ENCODE assay signal across 8 cellular contexts in genomic region chr1:15684042-15684461, GRCh38. TPM values are rescaled to one million over a fixed set of nuclear protein-coding genes. Genes with fewer than 3 reads are reported as not detected.
A peak's percentile ranks its signal among the peaks of the same experiment; 100 is the strongest.
DNase-seq lines count a peak whose midpoint lies in the region; TF ChIP-seq lines count a peak whose summit lies in the region.

A gene with protein sequence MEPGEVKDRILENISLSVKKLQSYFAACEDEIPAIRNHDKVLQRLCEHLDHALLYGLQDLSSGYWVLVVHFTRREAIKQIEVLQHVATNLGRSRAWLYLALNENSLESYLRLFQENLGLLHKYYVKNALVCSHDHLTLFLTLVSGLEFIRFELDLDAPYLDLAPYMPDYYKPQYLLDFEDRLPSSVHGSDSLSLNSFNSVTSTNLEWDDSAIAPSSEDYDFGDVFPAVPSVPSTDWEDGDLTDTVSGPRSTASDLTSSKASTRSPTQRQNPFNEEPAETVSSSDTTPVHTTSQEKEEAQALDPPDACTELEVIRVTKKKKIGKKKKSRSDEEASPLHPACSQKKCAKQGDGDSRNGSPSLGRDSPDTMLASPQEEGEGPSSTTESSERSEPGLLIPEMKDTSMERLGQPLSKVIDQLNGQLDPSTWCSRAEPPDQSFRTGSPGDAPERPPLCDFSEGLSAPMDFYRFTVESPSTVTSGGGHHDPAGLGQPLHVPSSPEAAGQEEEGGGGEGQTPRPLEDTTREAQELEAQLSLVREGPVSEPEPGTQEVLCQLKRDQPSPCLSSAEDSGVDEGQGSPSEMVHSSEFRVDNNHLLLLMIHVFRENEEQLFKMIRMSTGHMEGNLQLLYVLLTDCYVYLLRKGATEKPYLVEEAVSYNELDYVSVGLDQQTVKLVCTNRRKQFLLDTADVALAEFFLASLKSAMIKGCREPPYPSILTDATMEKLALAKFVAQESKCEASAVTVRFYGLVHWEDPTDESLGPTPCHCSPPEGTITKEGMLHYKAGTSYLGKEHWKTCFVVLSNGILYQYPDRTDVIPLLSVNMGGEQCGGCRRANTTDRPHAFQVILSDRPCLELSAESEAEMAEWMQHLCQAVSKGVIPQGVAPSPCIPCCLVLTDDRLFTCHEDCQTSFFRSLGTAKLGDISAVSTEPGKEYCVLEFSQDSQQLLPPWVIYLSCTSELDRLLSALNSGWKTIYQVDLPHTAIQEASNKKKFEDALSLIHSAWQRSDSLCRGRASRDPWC (plus strand): TSS chr1:15684320. CDS start chr1:15684559, 239 bp downstream.

- peaks cover 3 to 12% (median 8%) of the 10 kb centered on the region in 4 donors for H3K4me1 ChIP-seq in liver (ENCODE audit: control insufficient read depth in 4 of 4, insufficient read depth in 4 of 4, low read length in 3 of 4)

- under 1% methylated on average over 52 of the region's 52 CpGs for whole genome bisulfite sequencing in liver

- DNase-seq in NCI-H82 (lab: John Stamatoyannopoulos, UW), result peak; percentile 62
- DNase-seq in NCI-H82 treated with DMSO at 0.1 percent for 48 hours (lab: John Stamatoyannopoulos, UW; ENCODE audit: unreplicated experiment), result no peak
- DNase-seq in Jurkat, Clone E6-1 (ENCODE audit: low read depth, low spot score), result no peak
- peak; percentile 59 for DNase-seq in activated CD4-positive, CD25-positive, alpha-beta regulatory T cell treated with anti-CD3 and anti-CD28 coated beads, Interleukin-2, amount 50 U/mL, for 72 hours
- no peak for DNase-seq in coronary artery (ENCODE audit: low spot score)
- peak; percentile 25 for DNase-seq in stimulated activated CD8-positive, alpha-beta memory T cell treated with anti-CD3 and anti-CD28 coated beads, Interleukin-12 subunit alpha, Interleukin-12 subunit beta, amount 100 ng/mL, for 4 hours (ENCODE audit: low read depth)
- DNase-seq in DMS114 treated with DMSO at 0.1 percent for 48 hours (lab: John Stamatoyannopoulos, UW; ENCODE audit: unreplicated experiment), result no peak

- H3K9me3 ChIP-seq in liver (ENCODE audit: control insufficient read depth in 4 of 4, low read length in 3 of 4), result no peaks in the 10 kb centered on the region

- peak within 1 kb of the TSS; percentile 73 for H3K4me3 ChIP-seq in Jurkat, Clone E6-1 (ENCODE audit: low read length)
- H3K4me3 ChIP-seq in coronary artery, result peak within 1 kb of the TSS; percentile 91
- H3K4me3 ChIP-seq in liver (ENCODE audit: low read depth in 1 of 3, low read length in 3 of 3), result peak within 1 kb of the TSS; percentile 71 to 97 (median 74)

- TF ChIP-seq CTCF in coronary artery (IDR thresholded peaks at IDR 0.05), result no peak
- no peak for TF ChIP-seq CTCF in liver (IDR thresholded peaks at IDR 0.05; ENCODE audit: low read depth, low read length, missing input control)

- no peaks in the 10 kb centered on the region for H3K27me3 ChIP-seq in liver (ENCODE audit: control insufficient read depth in 4 of 4, insufficient read depth in 4 of 4, low read length in 3 of 4)

- peak within 1 kb of the TSS; percentile 94 to 99 for H3K27ac ChIP-seq in coronary artery
- H3K27ac ChIP-seq in liver (ENCODE audit: low read depth in 1 of 2, low read length in 2 of 2), result peak within 1 kb of the TSS; percentile 82 to 83

- H3K36me3 ChIP-seq in liver (ENCODE audit: control insufficient read depth in 4 of 4, insufficient read depth in 3 of 4, low read depth in 1 of 4, low read length in 3 of 4), result no peaks in the 10 kb centered on the region

- peak within 1 kb of the TSS; percentile 80 to 91 for H3K9ac ChIP-seq in liver (ENCODE audit: low read depth in 1 of 2, low read length in 2 of 2)

- TF ChIP-seq RAD21 in liver (IDR thresholded peaks at IDR 0.05), result no peak

TF ChIP-seq in liver, 16 proteins besides CTCF, POLR2A, EP300 and RAD21:
- TF ChIP-seq HNF4G (IDR thresholded peaks at IDR 0.05) (no peak), FOXA1 (IDR thresholded peaks at IDR 0.05) (no peak), GABPA (IDR thresholded peaks at IDR 0.05 in 1 of 2, conservative IDR thresholded peaks at IDR 0.05 in 1 of 2) (no peak), TAF1 (conservative IDR thresholded peaks at IDR 0.05) (no peak), SP1 (IDR thresholded peaks at IDR 0.05) (no peak)
- TF ChIP-seq, protein P1, sequence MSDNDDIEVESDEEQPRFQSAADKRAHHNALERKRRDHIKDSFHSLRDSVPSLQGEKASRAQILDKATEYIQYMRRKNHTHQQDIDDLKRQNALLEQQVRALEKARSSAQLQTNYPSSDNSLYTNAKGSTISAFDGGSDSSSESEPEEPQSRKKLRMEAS (IDR thresholded peaks at IDR 0.05), result no peak
- TF ChIP-seq, protein P2, sequence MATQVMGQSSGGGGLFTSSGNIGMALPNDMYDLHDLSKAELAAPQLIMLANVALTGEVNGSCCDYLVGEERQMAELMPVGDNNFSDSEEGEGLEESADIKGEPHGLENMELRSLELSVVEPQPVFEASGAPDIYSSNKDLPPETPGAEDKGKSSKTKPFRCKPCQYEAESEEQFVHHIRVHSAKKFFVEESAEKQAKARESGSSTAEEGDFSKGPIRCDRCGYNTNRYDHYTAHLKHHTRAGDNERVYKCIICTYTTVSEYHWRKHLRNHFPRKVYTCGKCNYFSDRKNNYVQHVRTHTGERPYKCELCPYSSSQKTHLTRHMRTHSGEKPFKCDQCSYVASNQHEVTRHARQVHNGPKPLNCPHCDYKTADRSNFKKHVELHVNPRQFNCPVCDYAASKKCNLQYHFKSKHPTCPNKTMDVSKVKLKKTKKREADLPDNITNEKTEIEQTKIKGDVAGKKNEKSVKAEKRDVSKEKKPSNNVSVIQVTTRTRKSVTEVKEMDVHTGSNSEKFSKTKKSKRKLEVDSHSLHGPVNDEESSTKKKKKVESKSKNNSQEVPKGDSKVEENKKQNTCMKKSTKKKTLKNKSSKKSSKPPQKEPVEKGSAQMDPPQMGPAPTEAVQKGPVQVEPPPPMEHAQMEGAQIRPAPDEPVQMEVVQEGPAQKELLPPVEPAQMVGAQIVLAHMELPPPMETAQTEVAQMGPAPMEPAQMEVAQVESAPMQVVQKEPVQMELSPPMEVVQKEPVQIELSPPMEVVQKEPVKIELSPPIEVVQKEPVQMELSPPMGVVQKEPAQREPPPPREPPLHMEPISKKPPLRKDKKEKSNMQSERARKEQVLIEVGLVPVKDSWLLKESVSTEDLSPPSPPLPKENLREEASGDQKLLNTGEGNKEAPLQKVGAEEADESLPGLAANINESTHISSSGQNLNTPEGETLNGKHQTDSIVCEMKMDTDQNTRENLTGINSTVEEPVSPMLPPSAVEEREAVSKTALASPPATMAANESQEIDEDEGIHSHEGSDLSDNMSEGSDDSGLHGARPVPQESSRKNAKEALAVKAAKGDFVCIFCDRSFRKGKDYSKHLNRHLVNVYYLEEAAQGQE (IDR thresholded peaks at IDR 0.05), result no peak
- TF ChIP-seq, protein P3, sequence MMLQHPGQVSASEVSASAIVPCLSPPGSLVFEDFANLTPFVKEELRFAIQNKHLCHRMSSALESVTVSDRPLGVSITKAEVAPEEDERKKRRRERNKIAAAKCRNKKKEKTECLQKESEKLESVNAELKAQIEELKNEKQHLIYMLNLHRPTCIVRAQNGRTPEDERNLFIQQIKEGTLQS (IDR thresholded peaks at IDR 0.05), result no peak

RNA-seq across cellular contexts. Expression of the gene that starts here (rescaled TPM):
- 45.3 TPM for polyA plus RNA-seq in Jurkat, Clone E6-1 (2012; ENCODE audit: insufficient read depth, insufficient read length)
- 10 to 100 TPM; 18.9 to 22.6 TPM for total RNA-seq in liver
- 10 to 100 TPM in 1 of 2 donors, 1 to 10 TPM in 1; 4.1 to 15.1 TPM for polyA plus RNA-seq in liver

Comparison
In these comparisons a context has a peak if more than half of its experiments do, and no peak if none do; other contexts are left out.
1. DNase-seq: peak in NCI-H82 (single experiment), activated CD4-positive, CD25-positive, alpha-beta regulatory T cell treated with anti-CD3 and anti-CD28 coated beads, Interleukin-2, amount 50 U/mL, for 72 hours (single experiment) and stimulated activated CD8-positive, alpha-beta memory T cell treated with anti-CD3 and anti-CD28 coated beads, Interleukin-12 subunit alpha, Interleukin-12 subunit beta, amount 100 ng/mL, for 4 hours (single experiment); none in NCI-H82 treated with DMSO at 0.1 percent for 48 hours (single experiment), Jurkat, Clone E6-1 (single experiment), coronary artery (single experiment) and DMS114 treated with DMSO at 0.1 percent for 48 hours (single experiment).
2. Peak in every context shown above with its lines, with median percentiles within 50 percentile points of each other: H3K4me3 ChIP-seq.